17 cellular contexts compared by ENCODE assay signal in the genomic region with DNA sequence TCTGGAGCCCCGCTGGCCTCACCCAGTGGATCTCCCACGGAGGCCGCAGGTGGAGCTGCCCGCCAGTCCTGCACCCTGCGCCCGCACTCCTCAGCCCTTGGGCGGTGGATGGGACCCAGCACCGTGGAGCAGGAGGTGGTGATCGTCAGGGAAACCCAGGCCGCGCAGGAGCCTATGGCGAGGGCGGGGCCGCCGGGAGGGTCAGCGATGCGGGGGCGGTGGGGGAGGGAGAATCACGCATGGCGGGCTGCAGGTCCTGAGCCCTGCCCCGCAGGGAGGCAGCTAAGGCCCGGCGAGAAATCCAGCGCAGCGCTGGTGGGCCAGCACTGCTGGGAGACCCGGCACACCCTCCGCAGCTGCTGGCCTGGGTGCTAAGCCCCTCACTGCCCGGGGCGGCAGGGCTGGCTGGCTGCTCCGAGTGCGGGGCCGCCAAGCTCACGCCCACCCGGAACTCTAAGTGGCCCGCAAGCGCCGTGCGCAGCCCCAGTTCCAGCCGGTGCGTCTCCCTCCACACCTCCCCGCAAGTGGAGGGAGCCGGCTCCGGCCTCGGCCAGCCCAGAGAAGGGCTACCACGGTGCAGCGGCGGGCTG.
"Had no signal": no experiment of that assay in that cellular context is flagged by ENCODE, and none has a peak within 500 bp of the region (broad histone marks: within the 10 kb centered on the region; RNA-seq: fewer than 3 reads in every experiment).

No MANE protein-coding gene starts in this region.

- H3K27me3 Mint-ChIP-seq: naive thymus-derived CD8-positive, alpha-beta T cell; progenitor cell of endocrine pancreas had no signal

- H3K27ac Mint-ChIP-seq: naive thymus-derived CD8-positive, alpha-beta T cell; neural progenitor cell; progenitor cell of endocrine pancreas had no signal

- H3K27me3 ChIP-seq: colonic mucosa, foreskin keratinocyte, hepatocyte, neural progenitor cell, pancreas, tibial nerve had no signal

- H3K4me3 Mint-ChIP-seq: naive thymus-derived CD8-positive, alpha-beta T cell; neural progenitor cell had no signal

- H3K4me1 Mint-ChIP-seq: naive thymus-derived CD8-positive, alpha-beta T cell; neural progenitor cell had no signal

- ATAC-seq: foreskin keratinocyte; mucosa of descending colon; naive thymus-derived CD8-positive, alpha-beta T cell; pancreas; right cardiac atrium had no signal

- H3K27ac ChIP-seq: colonic mucosa, foreskin keratinocyte, hepatocyte, neural progenitor cell, pancreas, tibial nerve had no signal

- H3K36me3 Mint-ChIP-seq: neural progenitor cell had no signal

- H3K4me3 ChIP-seq: colonic mucosa, hepatocyte, mucosa of descending colon, neural progenitor cell, pancreas, smooth muscle cell, tibial nerve had no signal

- H3K9me3 ChIP-seq: colonic mucosa, pancreas had no signal

- DNase-seq: cerebellar nuclear complex; colonic mucosa; dermis blood vessel endothelial cell; foreskin keratinocyte; head of caudate nucleus; naive thymus-derived CD8-positive, alpha-beta T cell; occipital lobe; stimulated activated CD4-positive, alpha-beta T cell treated with anti-CD3 and anti-CD28 coated beads, Interleukin-2, amount 100 ng/mL, for 48 hours; stimulated activated naive CD4-positive, alpha-beta T cell treated with Interleukin-2 at 50 U/mL for 16 hours had no signal

- H3K4me1 ChIP-seq: colonic mucosa, foreskin keratinocyte, neural progenitor cell, pancreas, tibial nerve had no signal

- H3K36me3 ChIP-seq: colonic mucosa, neural progenitor cell, pancreas, tibial nerve had no signal
